In the genomic region with DNA sequence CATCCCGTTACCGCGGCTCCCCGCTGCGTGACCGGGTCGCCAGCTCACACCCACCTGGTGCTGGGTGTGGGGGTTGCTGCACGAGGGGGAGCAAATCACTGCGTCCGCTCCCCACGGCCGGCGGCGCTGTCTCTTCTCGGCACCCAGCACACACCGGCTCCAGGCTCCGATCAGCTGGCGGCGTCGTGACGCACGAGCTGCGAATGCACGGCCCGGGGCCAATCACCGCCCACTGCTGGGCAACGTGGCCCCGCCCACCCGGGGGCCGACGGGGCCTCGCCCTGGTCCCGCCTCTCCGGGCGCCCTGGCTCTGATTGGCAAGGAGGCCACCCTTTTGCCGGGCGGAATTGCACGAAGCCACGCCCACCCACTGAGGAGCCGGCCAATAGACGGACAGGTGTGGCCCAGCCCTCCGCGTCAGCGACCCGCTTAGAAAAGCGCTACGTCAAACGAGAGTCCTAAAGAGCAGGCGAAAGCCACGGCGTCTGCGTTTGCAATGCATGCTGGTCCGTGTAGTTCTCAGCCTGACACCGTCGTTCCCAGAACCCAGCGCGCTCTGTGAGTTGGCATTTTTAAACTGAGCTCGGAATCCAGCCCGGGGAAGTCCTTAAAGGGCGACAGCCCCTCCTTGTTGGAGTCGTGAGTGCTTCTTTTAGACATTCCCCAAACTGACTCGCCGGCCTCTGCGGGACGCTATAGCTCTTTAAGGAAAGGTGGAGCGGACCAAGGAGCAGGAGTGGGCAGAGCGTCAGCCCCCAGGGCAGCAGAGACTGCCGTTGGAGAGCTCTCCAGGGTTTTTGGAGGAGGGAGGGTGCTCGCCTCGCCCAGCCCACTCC, we compare ENCODE assay signal across 8 cellular contexts. TPM values are rescaled to one million over a fixed set of nuclear protein-coding genes. Genes with fewer than 3 reads are reported as not detected.
DNase-seq lines count a peak whose midpoint lies in the region; ATAC-seq, FAIRE-seq and TF ChIP-seq lines count a peak whose summit lies in the region.

No MANE protein-coding gene starts in this region.

- peak overlapping the region; percentile 98 for H3K27ac Mint-ChIP-seq in activated CD4-positive, alpha-beta T cell treated with anti-CD3 and anti-CD28 coated beads, Interleukin-2, amount 10 ng/mL, durations not matched to agents 24 days and 14 days

- intact Hi-C loops in activated CD4-positive, alpha-beta T cell treated with anti-CD3 and anti-CD28 coated beads, Interleukin-2, amount 10 ng/mL, durations not matched to agents 24 days and 14 days (cut with micrococcal nuclease): loop anchor here (2.0 to 10.0 kb wide), 6 partner anchors 31 to 679 kb away; a partner anchor contains a TSS
- intact Hi-C loops in left colon (cut with DNase I, micrococcal nuclease): no loop called here

- no peak for FAIRE-seq in GM19239 (lab: Jason Lieb, UNC)

- H3K4me3 Mint-ChIP-seq in activated CD4-positive, alpha-beta T cell treated with anti-CD3 and anti-CD28 coated beads, Interleukin-2, amount 10 ng/mL, durations not matched to agents 24 days and 14 days: peak overlapping the region; percentile 95

- no peaks in the 10 kb centered on the region for H3K9me3 Mint-ChIP-seq in activated CD4-positive, alpha-beta T cell treated with anti-CD3 and anti-CD28 coated beads, Interleukin-2, amount 10 ng/mL, durations not matched to agents 24 days and 14 days

- peaks cover 28% of the 10 kb centered on the region for H3K4me1 Mint-ChIP-seq in activated CD4-positive, alpha-beta T cell treated with anti-CD3 and anti-CD28 coated beads, Interleukin-2, amount 10 ng/mL, durations not matched to agents 24 days and 14 days

- H3K36me3 Mint-ChIP-seq in activated CD4-positive, alpha-beta T cell treated with anti-CD3 and anti-CD28 coated beads, Interleukin-2, amount 10 ng/mL, durations not matched to agents 24 days and 14 days (ENCODE audit: low read depth): peaks cover 19% of the 10 kb centered on the region

- DNase-seq in BE2C (peak; percentile 98), GM19239 (ENCODE audit: insufficient read length, low spot score) (peak; percentile 99), NCI-H524 treated with DMSO at 0.1 percent for 48 hours (lab: John Stamatoyannopoulos, UW) (peak; percentile 95), coronary artery (ENCODE audit: low spot score) (peak; percentile 100), left colon (peak; percentile 99 to 100)
- peak; percentile 100 for DNase-seq in activated CD4-positive, alpha-beta T cell treated with anti-CD3 and anti-CD28 coated beads, Interleukin-2, amount 10 ng/mL, durations not matched to agents 24 days and 14 days
- peak; percentile 100 for DNase-seq in stimulated activated CD4-positive, alpha-beta T cell treated with anti-CD3 and anti-CD28 coated beads, Interleukin-1b, Interleukin-23, amount 100 ng/mL, for 48 hours

- H3K27me3 Mint-ChIP-seq in activated CD4-positive, alpha-beta T cell treated with anti-CD3 and anti-CD28 coated beads, Interleukin-2, amount 10 ng/mL, durations not matched to agents 24 days and 14 days: peaks cover 5% of the 10 kb centered on the region

- H3K4me3 ChIP-seq in BE2C (ENCODE audit: low read depth, low read length) (peak overlapping the region; percentile 68), coronary artery (peak overlapping the region; percentile 96)

- TF ChIP-seq CTCF in BE2C (IDR thresholded peaks at IDR 0.05; ENCODE audit: low read depth, low read length): no peak
- no peak for TF ChIP-seq CTCF in coronary artery (IDR thresholded peaks at IDR 0.05)

- no peaks in the 10 kb centered on the region for H3K9me3 ChIP-seq in BE2C

- peak overlapping the region; percentile 100 for H3K27ac ChIP-seq in coronary artery

- peaks cover 7% of the 10 kb centered on the region for H3K4me1 ChIP-seq in BE2C

- ATAC-seq in HG03457 (IDR thresholded peaks at IDR 0.05; ENCODE audit: unreplicated experiment) (peak; percentile 68), left colon (peak; percentile 59)

- H3K27me3 ChIP-seq in BE2C: no peaks in the 10 kb centered on the region

- no peaks in the 10 kb centered on the region for H3K36me3 ChIP-seq in BE2C

RNA-seq across cellular contexts. Expression of a gene that starts 6.1 kb away (rescaled TPM):
- 0.15 TPM for polyA plus RNA-seq in BE2C (2012; ENCODE audit: insufficient read depth, insufficient read length, low read depth)
- 0.07 and 0.14 TPM in 2 replicates for total RNA-seq in activated CD4-positive, alpha-beta T cell treated with anti-CD3 and anti-CD28 coated beads, Interleukin-2, amount 10 ng/mL, durations not matched to agents 24 days and 14 days
- total RNA-seq in left colon: 10 to 100 TPM; 33.1 to 50.7 TPM

RNA-seq across cellular contexts. Expression of a gene that starts 8.2 kb away (rescaled TPM):
- polyA plus RNA-seq in BE2C (2012; ENCODE audit: insufficient read depth, insufficient read length, low read depth): 11.3 TPM
- 17.6 and 18.3 TPM in 2 replicates for total RNA-seq in activated CD4-positive, alpha-beta T cell treated with anti-CD3 and anti-CD28 coated beads, Interleukin-2, amount 10 ng/mL, durations not matched to agents 24 days and 14 days
- total RNA-seq in left colon: 10 to 100 TPM; 16.1 to 23.4 TPM

RNA-seq across cellular contexts. Expression of a gene that starts 26.4 kb away (rescaled TPM):
- 0.19 TPM for polyA plus RNA-seq in BE2C (2012; ENCODE audit: insufficient read depth, insufficient read length, low read depth)
- 0.12 and 0.16 TPM in 2 replicates for total RNA-seq in activated CD4-positive, alpha-beta T cell treated with anti-CD3 and anti-CD28 coated beads, Interleukin-2, amount 10 ng/mL, durations not matched to agents 24 days and 14 days
- 1 to 10 TPM; 1.4 to 2.7 TPM for total RNA-seq in left colon

RNA-seq across cellular contexts. Expression of a gene that starts 31.6 kb away (rescaled TPM):
- polyA plus RNA-seq in BE2C (2012; ENCODE audit: insufficient read depth, insufficient read length, low read depth): 679 TPM
- 432 and 442 TPM in 2 replicates for total RNA-seq in activated CD4-positive, alpha-beta T cell treated with anti-CD3 and anti-CD28 coated beads, Interleukin-2, amount 10 ng/mL, durations not matched to agents 24 days and 14 days
- 100 to 1,000 TPM; 162 to 204 TPM for total RNA-seq in left colon

RNA-seq across cellular contexts. Expression of a gene that starts 45.6 kb away (rescaled TPM):
- 15.1 TPM for polyA plus RNA-seq in BE2C (2012; ENCODE audit: insufficient read depth, insufficient read length, low read depth)
- not detected in 2 replicates for total RNA-seq in activated CD4-positive, alpha-beta T cell treated with anti-CD3 and anti-CD28 coated beads, Interleukin-2, amount 10 ng/mL, durations not matched to agents 24 days and 14 days
- total RNA-seq in left colon: 10 to 100 TPM; 33.3 to 60.6 TPM

Comparison
In these comparisons a context has a peak if more than half of its experiments do, and no peak if none do; other contexts are left out.
1. Peak in every context shown above with its lines: DNase-seq, ATAC-seq, H3K4me3 ChIP-seq and H3K27ac ChIP-seq.
2. RNA of a gene that starts 6.1 kb away (total RNA-seq): 33.1 to 50.7 TPM in left colon; 0.07 to 0.14 TPM in activated CD4-positive, alpha-beta T cell treated with anti-CD3 and anti-CD28 coated beads, Interleukin-2, amount 10 ng/mL, durations not matched to agents 24 days and 14 days; every median in the first group is over 10 times any median in the second.